In genomic region chr2:226575928-226576327, GRCh38 we compare ENCODE assay signal across 17 cellular contexts.
A peak's percentile ranks its signal among the peaks of the same experiment; 100 is the strongest.
DNase-seq lines count a peak whose midpoint lies in the region; ATAC-seq and TF ChIP-seq lines count a peak whose summit lies in the region.
"Had no signal": no experiment of that assay in that cellular context is flagged by ENCODE, and none has a peak within 500 bp of the region (broad histone marks: within the 10 kb centered on the region; RNA-seq: fewer than 3 reads in every experiment).

No MANE protein-coding gene starts in this region.

- peak overlapping the region; percentile 53; the same call in 1 of the 2 replicates for H4K5ac ChIP-seq in IMR-90 (ENCODE audit: low read depth, low read length)

- H2AK5ac ChIP-seq in IMR-90 (ENCODE audit: low read depth, low read length), result 0 out of 2 replicates have a peak overlapping the region, but pooled peaks have one; percentile 63

- H2AFZ ChIP-seq in IMR-90 (replicated peaks; ENCODE audit: low read length, poor library complexity), result no peak overlapping the region

- dilution Hi-C loops in IMR-90 (cut with HindIII; ENCODE audit: low sequenced_read_pairs, unreplicated experiment), result no loop called here

- H3K4ac ChIP-seq in IMR-90 (ENCODE audit: low read depth, low read length), result peak overlapping the region; percentile 17; the same call in 1 of the 2 replicates

- no peaks in the 10 kb centered on the region for H4K20me1 ChIP-seq in IMR-90 (ENCODE audit: insufficient read depth, low read length)

- TF ChIP-seq CTCF in IMR-90 (conservative IDR thresholded peaks at IDR 0.05; ENCODE audit: low read depth, low read length), result no peak
- TF ChIP-seq CTCF in endothelial cell (IDR thresholded peaks at IDR 0.05; ENCODE audit: unreplicated experiment), result no peak

- H3K4me2 ChIP-seq in IMR-90 (ENCODE audit: low read depth, low read length), result peak overlapping the region; percentile 18; the same call in 1 of the 2 replicates

- no peak overlapping the region for H3K27ac ChIP-seq in IMR-90 (ENCODE audit: insufficient read depth, low read length)

- peaks cover 7% of the 10 kb centered on the region for H3K4me1 ChIP-seq in IMR-90 (ENCODE audit: control insufficient read depth, insufficient read depth, low read length)

- H3K56ac ChIP-seq in IMR-90 (ENCODE audit: extremely low read depth, insufficient read depth, low read length), result no peak overlapping the region

- POLR2A ChIA-PET in IMR-90 (lab: Charles Lee; ENCODE audit: unreplicated experiment), result no interaction called here

- no peak overlapping the region for H2AK9ac ChIP-seq in IMR-90 (replicated peaks; ENCODE audit: low read depth, low read length, poor library complexity)

- DNase-seq in IMR-90, result peak; percentile 57
- peak; percentile 23 for DNase-seq in M059J (ENCODE audit: low read depth)
- DNase-seq in RPMI7951 (ENCODE audit: low read depth), result peak; percentile 20
- peak; percentile 23 for DNase-seq in myocyte (ENCODE audit: low read depth)
- no peak for DNase-seq in endothelial cell (ENCODE audit: low spot score)
- DNase-seq in T-helper 1 cell, result no peak
- DNase-seq in NCI-H128 (lab: John Stamatoyannopoulos, UW; ENCODE audit: unreplicated experiment), result no peak
- DNase-seq: CD4-positive, CD25-positive, alpha-beta regulatory T cell; DMS79 treated with DMSO at 0.1 percent for 48 hours; NCI-H1092; NCI-H146; NCI-H2081 treated with DMSO at 0.1 percent for 48 hours; NCI-H345; NCI-H82; Right ventricle myocardium superior; SW 1271 had no signal

- H3K27me3 ChIP-seq in IMR-90 (ENCODE audit: control insufficient read depth, insufficient read depth, low read length), result no peaks in the 10 kb centered on the region

- in situ Hi-C loops in IMR-90 (cut with MboI; ENCODE audit: low sequenced_read_pairs), result no loop called here

- peak overlapping the region; percentile 43 for H2BK5ac ChIP-seq in IMR-90 (ENCODE audit: low read depth, low read length, poor library complexity, severe bottlenecking)

- no CpG with 5 or more reads among the region's 4 CpGs for WGBS in IMR-90 (ENCODE audit: extremely low coverage in 2 of 2, insufficient read length in 1 of 2), 2 experiments

- H4K91ac ChIP-seq in IMR-90 (ENCODE audit: insufficient read depth, low read depth, low read length), result no peak overlapping the region

- peak overlapping the region; percentile 90 for H3K18ac ChIP-seq in IMR-90 (ENCODE audit: low read depth, low read length)

- H3K9me3 Mint-ChIP-seq in endothelial cell (ENCODE audit: unreplicated experiment), result no peaks in the 10 kb centered on the region
- H3K9me3 Mint-ChIP-seq: CD4-positive, CD25-positive, alpha-beta regulatory T cell had no signal

- no peaks in the 10 kb centered on the region for H3K36me3 Mint-ChIP-seq in endothelial cell (ENCODE audit: low read depth, unreplicated experiment)
- H3K36me3 Mint-ChIP-seq: CD4-positive, CD25-positive, alpha-beta regulatory T cell had no signal

- no TSS peak for BruUV-seq in IMR-90 (replicated peaks; lab: Mats Ljungman, UMichigan)

- peak overlapping the region; percentile 52; the same call in 1 of the 2 replicates for H2BK120ac ChIP-seq in IMR-90 (ENCODE audit: low read depth, low read length)

- peak; percentile 86 for ATAC-seq in IMR-90 (ENCODE audit: low read depth)
- ATAC-seq: K562 had no signal

- no peak for TF ChIP-seq POLR2A in IMR-90 (IDR thresholded peaks at IDR 0.05; ENCODE audit: low read depth, low read length)

- peak overlapping the region; percentile 25; the same call in 1 of the 2 replicates for H3K14ac ChIP-seq in IMR-90 (replicated peaks; ENCODE audit: low read depth, low read length)

- no peaks in the 10 kb centered on the region for H3K9me3 ChIP-seq in IMR-90 (ENCODE audit: control insufficient read depth, insufficient read depth, low read length)

- 0 out of 4 replicates have a peak, but pooled peaks cover 0 to under 1% of the 10 kb centered on the region in 2 experiments for H3K79me1 ChIP-seq in IMR-90 (ENCODE audit: low read depth in 1 of 2, low read length in 2 of 2)

- peak overlapping the region in 1 of 2 experiments; percentile 59; a peak in 1 of 4 replicates for H4K8ac ChIP-seq in IMR-90 (ENCODE audit: low read depth in 2 of 2, low read length in 2 of 2)

- peaks cover under 1% of the 10 kb centered on the region for H3K4me1 Mint-ChIP-seq in endothelial cell (ENCODE audit: unreplicated experiment)
- H3K4me1 Mint-ChIP-seq: CD4-positive, CD25-positive, alpha-beta regulatory T cell had no signal

- TF ChIP-seq RAD21 in IMR-90 (IDR thresholded peaks at IDR 0.05; ENCODE audit: low read length), result no peak

- intact Hi-C loops in IMR-90 (cut with micrococcal nuclease), result no loop called here

- no peak overlapping the region for H2BK20ac ChIP-seq in IMR-90 (ENCODE audit: low read depth, low read length)

- no peak overlapping the region for H3K23ac ChIP-seq in IMR-90 (ENCODE audit: low read depth, low read length)

- H3K4me3 Mint-ChIP-seq in endothelial cell (ENCODE audit: unreplicated experiment), result no peak overlapping the region
- H3K4me3 Mint-ChIP-seq: CD4-positive, CD25-positive, alpha-beta regulatory T cell had no signal

- H3K27me3 Mint-ChIP-seq in endothelial cell (ENCODE audit: unreplicated experiment), result no peaks in the 10 kb centered on the region
- H3K27me3 Mint-ChIP-seq: CD4-positive, CD25-positive, alpha-beta regulatory T cell had no signal

- no peak overlapping the region for H3K4me3 ChIP-seq in IMR-90 (ENCODE audit: insufficient read depth, low read depth, low read length)
- H3K4me3 ChIP-seq: K562 had no signal

- no peaks in the 10 kb centered on the region for H3K36me3 ChIP-seq in IMR-90 (ENCODE audit: control insufficient read depth, insufficient read depth, low read length)

- H2BK15ac ChIP-seq in IMR-90 (ENCODE audit: low read depth, low read length), result peak overlapping the region; percentile 33; the same call in 1 of the 3 replicates

- CTCF ChIA-PET in IMR-90 (lab: Yijun Ruan, JAX), result interaction anchor here (0.6 kb wide), 1 partner anchor 19 kb away, joined by 3 read pairs; no protein-coding TSS in a partner anchor

- H3K9me1 ChIP-seq in IMR-90 (ENCODE audit: insufficient read depth, low read length), result 0 out of 2 replicates have a peak, but pooled peaks cover 2% of the 10 kb centered on the region

- no peak overlapping the region for H3K27ac Mint-ChIP-seq in endothelial cell (ENCODE audit: unreplicated experiment)
- H3K27ac Mint-ChIP-seq: CD4-positive, CD25-positive, alpha-beta regulatory T cell had no signal

- no peak overlapping the region for H3K9ac ChIP-seq in IMR-90 (ENCODE audit: low read depth, low read length)

TF ChIP-seq in IMR-90, 13 proteins besides CTCF, POLR2A, EP300 and RAD21:
- TF ChIP-seq SMC3 (IDR thresholded peaks at IDR 0.05; ENCODE audit: low read depth, low read length), result no peak
- no peak for TF ChIP-seq MXI1 (IDR thresholded peaks at IDR 0.05; ENCODE audit: borderline replicate concordance, low read depth, low read length)
- TF ChIP-seq NFE2L2 (IDR thresholded peaks at IDR 0.05; ENCODE audit: low read depth, low read length), result no peak
- no peak for TF ChIP-seq MAZ (IDR thresholded peaks at IDR 0.05; ENCODE audit: borderline replicate concordance, low read depth, low read length)
- no peak for TF ChIP-seq CEBPB (IDR thresholded peaks at IDR 0.05; ENCODE audit: low read depth, low read length)
- TF ChIP-seq USF2 (IDR thresholded peaks at IDR 0.05; ENCODE audit: low read depth, low read length), result no peak
- no peak for TF ChIP-seq ELK1 (IDR thresholded peaks at IDR 0.05; ENCODE audit: borderline replicate concordance, low read depth, low read length)
- TF ChIP-seq FOS (IDR thresholded peaks at IDR 0.05; ENCODE audit: low read depth, low read length), result no peak

Comparison
In these comparisons a context has a peak if more than half of its experiments do, and no peak if none do; other contexts are left out.
1. DNase-seq: peak in IMR-90 (single experiment), M059J (single experiment), RPMI7951 (single experiment) and myocyte (single experiment); none in endothelial cell (single experiment), T-helper 1 cell (0 of 5) and NCI-H128 (single experiment).